Comparison of ENCODE assay signal across 1 cellular context in genomic region chr4:6783111-6783981, GRCh38.
TF ChIP-seq lines count a peak whose summit lies in the region.

No MANE protein-coding gene starts in this region.

TF ChIP-seq in HepG2, 621 proteins besides CTCF, POLR2A, EP300 and RAD21 (continued from another document and continues in another):
- no peak for TF ChIP-seq FOXO4 (CRISPR knock-in tag; conservative IDR thresholded peaks at IDR 0.05)
- no peak for TF ChIP-seq NCOA2 (CRISPR knock-in tag; IDR thresholded peaks at IDR 0.05)
- TF ChIP-seq MTF2 (CRISPR knock-in tag; IDR thresholded peaks at IDR 0.05; ENCODE audit: borderline replicate concordance) = peak; percentile 16; the same call in 1 of the 2 replicates
- no peak for TF ChIP-seq ZSCAN25 (CRISPR knock-in tag; IDR thresholded peaks at IDR 0.05)
- no peak for TF ChIP-seq ZFP36L2 (CRISPR knock-in tag; IDR thresholded peaks at IDR 0.05)
- TF ChIP-seq SOX5 (CRISPR knock-in tag; IDR thresholded peaks at IDR 0.05; ENCODE audit: borderline replicate concordance) = peak; percentile 82; the same call in 1 of the 2 replicates
- no peak for TF ChIP-seq EZH2 (conservative IDR thresholded peaks at IDR 0.05; ENCODE audit: low read depth, low read length)
- TF ChIP-seq STAG1 (CRISPR knock-in tag; IDR thresholded peaks at IDR 0.05) = peak; percentile 37
- no peak; the same call in 1 of the 2 replicates for TF ChIP-seq ZSCAN9 (CRISPR knock-in tag; IDR thresholded peaks at IDR 0.05; ENCODE audit: borderline replicate concordance)
- TF ChIP-seq SRY (CRISPR knock-in tag; IDR thresholded peaks at IDR 0.05) = no peak
- TF ChIP-seq NRL (CRISPR knock-in tag; IDR thresholded peaks at IDR 0.05; ENCODE audit: borderline replicate concordance) = no peak
- TF ChIP-seq BATF2 (CRISPR knock-in tag; IDR thresholded peaks at IDR 0.05) = no peak
- TF ChIP-seq ZMAT3 (CRISPR knock-in tag; conservative IDR thresholded peaks at IDR 0.05) = no peak
- TF ChIP-seq, protein P1, sequence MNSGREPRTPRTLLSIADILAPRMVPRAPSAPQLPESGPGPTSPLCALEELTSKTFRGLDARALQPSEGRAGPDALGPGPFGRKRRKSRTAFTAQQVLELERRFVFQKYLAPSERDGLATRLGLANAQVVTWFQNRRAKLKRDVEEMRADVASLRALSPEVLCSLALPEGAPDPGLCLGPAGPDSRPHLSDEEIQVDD (CRISPR knock-in tag; IDR thresholded peaks at IDR 0.05; ENCODE audit: borderline replicate concordance) = no peak
- no peak; the same call in 1 of the 2 replicates for TF ChIP-seq ZNF564 (CRISPR knock-in tag; IDR thresholded peaks at IDR 0.05)
- TF ChIP-seq ZNF879 (CRISPR knock-in tag; IDR thresholded peaks at IDR 0.05) = no peak
- TF ChIP-seq NR2F2 (IDR thresholded peaks at IDR 0.05; ENCODE audit: borderline replicate concordance, low read depth) = no peak
- no peak for TF ChIP-seq ZNF207 (IDR thresholded peaks at IDR 0.05; ENCODE audit: borderline replicate concordance)
- TF ChIP-seq ZBTB38 (CRISPR knock-in tag; IDR thresholded peaks at IDR 0.05) = no peak
- no peak for TF ChIP-seq JDP2 (CRISPR knock-in tag; IDR thresholded peaks at IDR 0.05; ENCODE audit: borderline replicate concordance)
- no peak for TF ChIP-seq ZNF34 (CRISPR knock-in tag; IDR thresholded peaks at IDR 0.05; ENCODE audit: borderline replicate concordance)
- TF ChIP-seq PAWR (CRISPR knock-in tag; IDR thresholded peaks at IDR 0.05; ENCODE audit: borderline replicate concordance) = no peak
- TF ChIP-seq ZNF343 (CRISPR knock-in tag; IDR thresholded peaks at IDR 0.05) = no peak
- TF ChIP-seq MED1 (CRISPR knock-in tag; IDR thresholded peaks at IDR 0.05) = no peak; the same call in none of the 2 replicates
- TF ChIP-seq ZNF572 (CRISPR knock-in tag; IDR thresholded peaks at IDR 0.05) = no peak; the same call in 1 of the 2 replicates
- no peak for TF ChIP-seq ZNF605 (CRISPR knock-in tag; IDR thresholded peaks at IDR 0.05)
- TF ChIP-seq ZNF678 (CRISPR knock-in tag; IDR thresholded peaks at IDR 0.05) = no peak; the same call in 1 of the 2 replicates
- no peak for TF ChIP-seq PCBP2 (optimal IDR thresholded peaks at IDR 0.05; ENCODE audit: low read depth, low read length, poor library complexity, severe bottlenecking)
- TF ChIP-seq KAT2B (IDR thresholded peaks at IDR 0.05; ENCODE audit: borderline replicate concordance, low read depth, low read length) = no peak
- TF ChIP-seq MAFK (conservative IDR thresholded peaks at IDR 0.05 in 1 of 2, IDR thresholded peaks at IDR 0.05 in 1 of 2; ENCODE audit: low read length in 2 of 2) = no peak
- TF ChIP-seq U2AF2 (IDR thresholded peaks at IDR 0.05; ENCODE audit: low read depth, low read length) = no peak
- TF ChIP-seq IRX3 (CRISPR knock-in tag; IDR thresholded peaks at IDR 0.05; ENCODE audit: borderline replicate concordance, low read depth) = 0 out of 2 replicates have a peak, but pooled peaks have one; percentile 12
- TF ChIP-seq DRAP1 (CRISPR knock-in tag; IDR thresholded peaks at IDR 0.05) = no peak; the same call in 1 of the 2 replicates
- TF ChIP-seq RAD51 (IDR thresholded peaks at IDR 0.05; ENCODE audit: borderline replicate concordance) = no peak
- TF ChIP-seq ZNF598 (CRISPR knock-in tag; IDR thresholded peaks at IDR 0.05; ENCODE audit: borderline replicate concordance) = no peak
- TF ChIP-seq KAT8 (CRISPR knock-in tag; IDR thresholded peaks at IDR 0.05) = 0 out of 2 replicates have a peak, but pooled peaks have one; percentile 36
- no peak for TF ChIP-seq ZSCAN21 (CRISPR knock-in tag; IDR thresholded peaks at IDR 0.05; ENCODE audit: borderline replicate concordance)
- TF ChIP-seq ZNF816 (CRISPR knock-in tag; IDR thresholded peaks at IDR 0.05; ENCODE audit: borderline replicate concordance) = no peak
- no peak for TF ChIP-seq MAF1 (CRISPR knock-in tag; IDR thresholded peaks at IDR 0.05; ENCODE audit: borderline replicate concordance)
- TF ChIP-seq ZKSCAN5 (CRISPR knock-in tag; IDR thresholded peaks at IDR 0.05) = no peak
- TF ChIP-seq ZBTB8A (CRISPR knock-in tag; IDR thresholded peaks at IDR 0.05; ENCODE audit: borderline replicate concordance, low read depth) = no peak
- TF ChIP-seq ZBTB4 (CRISPR knock-in tag; IDR thresholded peaks at IDR 0.05; ENCODE audit: borderline replicate concordance) = no peak
- no peak; the same call in 1 of the 2 replicates for TF ChIP-seq ZNF235 (CRISPR knock-in tag; IDR thresholded peaks at IDR 0.05; ENCODE audit: borderline replicate concordance)
- no peak; the same call in 1 of the 2 replicates for TF ChIP-seq ZNF274 (CRISPR knock-in tag; IDR thresholded peaks at IDR 0.05)
- peak; percentile 58; the same call in 1 of the 2 replicates for TF ChIP-seq ZNF770 (CRISPR knock-in tag; IDR thresholded peaks at IDR 0.05)
- TF ChIP-seq IRF2 (CRISPR knock-in tag; IDR thresholded peaks at IDR 0.05) = peak; percentile 32; the same call in 1 of the 2 replicates
- no peak for TF ChIP-seq ZBTB34 (CRISPR knock-in tag; IDR thresholded peaks at IDR 0.05)
- TF ChIP-seq FOXO1 (CRISPR knock-in tag; IDR thresholded peaks at IDR 0.05) = 0 out of 2 replicates have a peak, but pooled peaks have one; percentile 16
- TF ChIP-seq ZNF253 (CRISPR knock-in tag; IDR thresholded peaks at IDR 0.05; ENCODE audit: borderline replicate concordance) = no peak
- TF ChIP-seq ELF3 (CRISPR knock-in tag; IDR thresholded peaks at IDR 0.05) = peak; percentile 29; the same call in 1 of the 2 replicates
- no peak for TF ChIP-seq ZNF512B (CRISPR knock-in tag; IDR thresholded peaks at IDR 0.05; ENCODE audit: borderline replicate concordance)
- TF ChIP-seq ZNF597 (CRISPR knock-in tag; IDR thresholded peaks at IDR 0.05) = no peak
- no peak; the same call in 1 of the 2 replicates for TF ChIP-seq NCOR1 (IDR thresholded peaks at IDR 0.05; ENCODE audit: borderline replicate concordance, low read length)
- TF ChIP-seq ZNF280B (CRISPR knock-in tag; IDR thresholded peaks at IDR 0.05; ENCODE audit: borderline replicate concordance) = peak; percentile 67; the same call in 1 of the 2 replicates
